ENCODE assay signal across 23 cellular contexts in genomic region chr2:197677056-197677455, GRCh38. TPM values are rescaled to one million over a fixed set of nuclear protein-coding genes. Genes with fewer than 3 reads are reported as not detected.
DNase-seq lines count a peak whose midpoint lies in the region; ATAC-seq, FAIRE-seq and TF ChIP-seq lines count a peak whose summit lies in the region.
"Had no signal": no experiment of that assay in that cellular context is flagged by ENCODE, and none has a peak within 500 bp of the region (broad histone marks: within the 10 kb centered on the region; RNA-seq: fewer than 3 reads in every experiment).

No MANE protein-coding gene starts in this region.

- H3K9ac ChIP-seq in GM23248, result no peak overlapping the region
- no peak overlapping the region for H3K9ac ChIP-seq in endothelial cell of umbilical vein (replicated peaks; ENCODE audit: extremely low read depth, insufficient read depth, low read length)
- H3K9ac ChIP-seq in neuronal stem cell (ENCODE audit: low read depth, low read length, poor library complexity), result no peak overlapping the region

- no peak overlapping the region for H2BK120ac ChIP-seq in neuronal stem cell (ENCODE audit: low read depth, low read length)

- H3K36me3 ChIP-seq in GM23248 (ENCODE audit: low read depth) (no peaks in the 10 kb centered on the region), endothelial cell of umbilical vein (ENCODE audit: control insufficient read depth in 2 of 2, extremely low read depth in 1 of 2, insufficient read depth in 2 of 2, low read length in 2 of 2) (no peaks in the 10 kb centered on the region), neuronal stem cell (replicated peaks in 1 of 2; ENCODE audit: control insufficient read depth in 2 of 2, insufficient read depth in 2 of 2, low read length in 2 of 2) (no peaks in the 10 kb centered on the region), osteoblast (ENCODE audit: insufficient read depth, low read length) (no peaks in the 10 kb centered on the region)

- dilution Hi-C loops in endothelial cell of umbilical vein (cut with MboI; ENCODE audit: extremely low pct_ligation_motif_present, low sequenced_read_pairs), result no loop called here

- no peak overlapping the region for H4K91ac ChIP-seq in neuronal stem cell (ENCODE audit: low read depth, low read length, poor library complexity)

- no peaks in the 10 kb centered on the region for H3K9me3 Mint-ChIP-seq in activated CD4-positive, alpha-beta T cell treated with anti-CD3 and anti-CD28 coated beads for 36 hours (ENCODE audit: low read depth)
- H3K9me3 Mint-ChIP-seq: CD4-positive, CD25-positive, alpha-beta regulatory T cell had no signal

- H4K20me1 ChIP-seq in GM23248 (ENCODE audit: insufficient read depth) (no peaks in the 10 kb centered on the region), endothelial cell of umbilical vein (replicated peaks; ENCODE audit: control insufficient read depth, extremely low read depth, insufficient read depth, low read length) (no peaks in the 10 kb centered on the region), osteoblast (ENCODE audit: insufficient read depth, low read length) (no peaks in the 10 kb centered on the region)

- no peaks in the 10 kb centered on the region for H3K4me1 Mint-ChIP-seq in activated CD4-positive, alpha-beta T cell treated with anti-CD3 and anti-CD28 coated beads for 36 hours
- H3K4me1 Mint-ChIP-seq: CD4-positive, CD25-positive, alpha-beta regulatory T cell had no signal

- H2AFZ ChIP-seq in GM23248 (peak overlapping the region; percentile 9), endothelial cell of umbilical vein (ENCODE audit: low read depth, low read length) (peak overlapping the region; percentile 62), neuronal stem cell (ENCODE audit: low read length) (peak overlapping the region; percentile 53), osteoblast (ENCODE audit: low read length) (no peak overlapping the region)

- H2BK5ac ChIP-seq in neuronal stem cell (ENCODE audit: low read length), result no peak overlapping the region

- no peak overlapping the region for H3K18ac ChIP-seq in neuronal stem cell (ENCODE audit: low read length)

- no peak overlapping the region for H2BK15ac ChIP-seq in neuronal stem cell (ENCODE audit: low read length)

- H3K4me3 Mint-ChIP-seq in activated CD4-positive, alpha-beta T cell treated with anti-CD3 and anti-CD28 coated beads for 36 hours, result no peak overlapping the region
- H3K4me3 Mint-ChIP-seq: CD4-positive, CD25-positive, alpha-beta regulatory T cell had no signal

- no peak overlapping the region for H3K4ac ChIP-seq in neuronal stem cell (ENCODE audit: low read length)

- intact Hi-C loops in endothelial cell of umbilical vein (cut with micrococcal nuclease), result loop anchor here (5.0 kb wide), 1 partner anchor 120 kb away; no protein-coding TSS in a partner anchor
- intact Hi-C loops in activated CD4-positive, alpha-beta T cell treated with anti-CD3 and anti-CD28 coated beads for 36 hours (cut with DNase I, micrococcal nuclease), result no loop called here

- H3K36me3 Mint-ChIP-seq in activated CD4-positive, alpha-beta T cell treated with anti-CD3 and anti-CD28 coated beads for 36 hours (ENCODE audit: low read depth), result no peaks in the 10 kb centered on the region
- H3K36me3 Mint-ChIP-seq: CD4-positive, CD25-positive, alpha-beta regulatory T cell had no signal

- TF ChIP-seq CTCF in endothelial cell of umbilical vein (IDR thresholded peaks at IDR 0.05; ENCODE audit: extremely low read depth in 1 of 2, insufficient read depth in 1 of 2, low read depth in 1 of 2, low read length in 2 of 2), result no peak
- no peak for TF ChIP-seq CTCF in osteoblast (IDR thresholded peaks at IDR 0.05; ENCODE audit: extremely low read depth, low read depth, low read length)

- BruUV-seq in endothelial cell of umbilical vein (replicated peaks; lab: Mats Ljungman, UMichigan), result no TSS peak

- H3K79me2 ChIP-seq in GM23248 (ENCODE audit: insufficient read depth) (no peaks in the 10 kb centered on the region), endothelial cell of umbilical vein (ENCODE audit: control insufficient read depth, insufficient read depth, low read length) (no peaks in the 10 kb centered on the region), osteoblast (ENCODE audit: insufficient read depth, low read length) (no peaks in the 10 kb centered on the region)

- H3K4me1 ChIP-seq in GM23248 (ENCODE audit: insufficient read depth), result peaks cover 30% of the 10 kb centered on the region
- peaks cover 28% of the 10 kb centered on the region for H3K4me1 ChIP-seq in endothelial cell of umbilical vein (ENCODE audit: control insufficient read depth, extremely low read depth, insufficient read depth, low read length)
- peaks cover 1 to 20% of the 10 kb centered on the region in 2 donors for H3K4me1 ChIP-seq in neuronal stem cell (ENCODE audit: control insufficient read depth in 2 of 2, insufficient read depth in 1 of 2, low read depth in 1 of 2, low read length in 2 of 2)
- peaks cover 3% of the 10 kb centered on the region for H3K4me1 ChIP-seq in osteoblast (ENCODE audit: insufficient read depth, low read length)

- no peaks in the 10 kb centered on the region for H3K9me2 ChIP-seq in GM23248 (ENCODE audit: insufficient read depth)

- no peak for TF ChIP-seq POLR2A in endothelial cell of umbilical vein (IDR thresholded peaks at IDR 0.05; ENCODE audit: low read depth, low read length)

- H2BK12ac ChIP-seq in neuronal stem cell (ENCODE audit: low read length), result no peak overlapping the region

- H4K8ac ChIP-seq in neuronal stem cell (ENCODE audit: low read depth, low read length), result no peak overlapping the region

- ATAC-seq in HG03159 (IDR thresholded peaks at IDR 0.05; ENCODE audit: unreplicated experiment), result no peak
- ATAC-seq in activated CD4-positive, alpha-beta T cell treated with anti-CD3 and anti-CD28 coated beads for 36 hours, result no peak
- ATAC-seq: GM12878, HCT116, HepG2, Panc1 had no signal

- H3K23ac ChIP-seq in neuronal stem cell (ENCODE audit: low read depth, low read length, poor library complexity), result no peak overlapping the region

- H3K27ac ChIP-seq in GM23248, result no peak overlapping the region
- no peak overlapping the region for H3K27ac ChIP-seq in endothelial cell of umbilical vein (ENCODE audit: insufficient read depth, low read depth, low read length)
- no peak overlapping the region for H3K27ac ChIP-seq in neuronal stem cell (replicated peaks; ENCODE audit: low read length)
- no peak overlapping the region for H3K27ac ChIP-seq in osteoblast (ENCODE audit: low read depth, low read length)

- peaks cover 22% of the 10 kb centered on the region for H3K27me3 Mint-ChIP-seq in activated CD4-positive, alpha-beta T cell treated with anti-CD3 and anti-CD28 coated beads for 36 hours

- H3K4me2 ChIP-seq in GM23248 (ENCODE audit: unreplicated experiment) (peak overlapping the region; percentile 12), endothelial cell of umbilical vein (ENCODE audit: insufficient read depth, low read length) (peak overlapping the region; percentile 47), neuronal stem cell (ENCODE audit: insufficient read depth, low read length, poor library complexity, severe bottlenecking) (no peak overlapping the region), osteoblast (ENCODE audit: insufficient read depth, low read length) (no peak overlapping the region)

- no peak overlapping the region for H3K4me3 ChIP-seq in GM23248
- no peak overlapping the region for H3K4me3 ChIP-seq in endothelial cell of umbilical vein (replicated peaks in 1 of 3; ENCODE audit: insufficient read depth in 1 of 3, low read depth in 1 of 3, low read length in 3 of 3)
- no peak overlapping the region for H3K4me3 ChIP-seq in neuronal stem cell (ENCODE audit: low read length in 2 of 2)
- no peak overlapping the region for H3K4me3 ChIP-seq in osteoblast (ENCODE audit: insufficient read depth, low read length)
- H3K4me3 ChIP-seq: GM12878 had no signal

- DNase-seq in GM23248 (no peak), NCI-H226 (peak; percentile 25), endothelial cell of umbilical vein (ENCODE audit: low read depth, low spot score) (peak; percentile 11), neuronal stem cell (ENCODE audit: low spot score) (no peak), HPDE6-E6E7 (ENCODE audit: extremely low spot score) (no peak), osteoblast (ENCODE audit: insufficient read length, low spot score, missing footprints) (no peak)
- no peak for DNase-seq in activated CD4-positive, alpha-beta T cell treated with anti-CD3 and anti-CD28 coated beads for 36 hours
- DNase-seq: Calu3; CD4-positive, CD25-positive, alpha-beta regulatory T cell; DMS79; Karpas-422; NCI-H1417; NCI-H1930; NCI-H2171; NCI-H510A; NCI-H82; Right ventricle myocardium superior had no signal

- no peaks in the 10 kb centered on the region for H3K79me1 ChIP-seq in neuronal stem cell (ENCODE audit: low read depth, low read length)

- FAIRE-seq in endothelial cell of umbilical vein (lab: Jason Lieb, UNC), result peak; percentile 4
- FAIRE-seq: GM12878, HepG2 had no signal

- H3K9me3 ChIP-seq in GM23248 (ENCODE audit: low read depth) (no peaks in the 10 kb centered on the region), endothelial cell of umbilical vein (replicated peaks; ENCODE audit: control insufficient read depth, insufficient read depth, low read length) (no peaks in the 10 kb centered on the region), neuronal stem cell (replicated peaks in 1 of 2; ENCODE audit: control insufficient read depth in 2 of 2, insufficient read depth in 1 of 2, low read depth in 1 of 2, low read length in 2 of 2) (no peaks in the 10 kb centered on the region), osteoblast (ENCODE audit: low read depth, low read length) (no peaks in the 10 kb centered on the region)

- H3K27me3 ChIP-seq in GM23248 (replicated peaks; ENCODE audit: insufficient read depth), result no peaks in the 10 kb centered on the region
- H3K27me3 ChIP-seq in endothelial cell of umbilical vein (ENCODE audit: control insufficient read depth in 2 of 2, insufficient read depth in 2 of 2, low read length in 2 of 2), result no peaks in the 10 kb centered on the region
- H3K27me3 ChIP-seq in neuronal stem cell (ENCODE audit: control insufficient read depth in 3 of 3, insufficient read depth in 3 of 3, low read depth in 1 of 3, low read length in 3 of 3), result no peaks in the 10 kb centered on the region
- no peaks in the 10 kb centered on the region for H3K27me3 ChIP-seq in osteoblast (ENCODE audit: insufficient read depth, low read length)

- in situ Hi-C loops in GM23248 (cut with MboI), result no loop called here

- 71 to 75% methylated on average over 3 of the region's 3 CpGs for whole genome bisulfite sequencing in GM23248 (ENCODE audit: low coverage in 1 of 2, low lambda C conversion rate in 2 of 2, missing lambda C conversion rate in 2 of 2), 2 experiments
- WGBS in neuronal stem cell (ENCODE audit: extremely low coverage in 2 of 2, insufficient read length in 2 of 2, insufficient replicate concordance in 1 of 2), 2 donors, result no CpG with 5 or more reads among the region's 3 CpGs

- POLR2A ChIA-PET in endothelial cell of umbilical vein (lab: Charles Lee), result no interaction called here
- POLR2A ChIA-PET in activated CD4-positive, alpha-beta T cell treated with anti-CD3 and anti-CD28 coated beads for 36 hours (lab: Charles Lee), result no interaction called here

- H3F3A ChIP-seq in GM23248 (ENCODE audit: insufficient read depth), result peaks cover 4% of the 10 kb centered on the region

- no peak overlapping the region for H3K27ac Mint-ChIP-seq in activated CD4-positive, alpha-beta T cell treated with anti-CD3 and anti-CD28 coated beads for 36 hours
- H3K27ac Mint-ChIP-seq: CD4-positive, CD25-positive, alpha-beta regulatory T cell had no signal

- no peak overlapping the region for H3K14ac ChIP-seq in neuronal stem cell (ENCODE audit: low read length)

- CTCF ChIA-PET in endothelial cell of umbilical vein (lab: Charles Lee), result no interaction called here
- CTCF ChIA-PET in activated CD4-positive, alpha-beta T cell treated with anti-CD3 and anti-CD28 coated beads for 36 hours (lab: Charles Lee), result no interaction called here

- H3K9me1 ChIP-seq in endothelial cell of umbilical vein (replicated peaks; ENCODE audit: control insufficient read depth, extremely low read depth, insufficient read depth, low read length), result no peaks in the 10 kb centered on the region

- H2AK5ac ChIP-seq in neuronal stem cell (ENCODE audit: low read depth, low read length), result no peak overlapping the region

RNA-seq across cellular contexts. Expression of gene RFTN2, which starts 1.7 kb away (rescaled TPM):
- total RNA-seq in GM23248 (2014; rRNA removed; shearing (Covaris generic)), result 1.6 and 2.1 TPM in 2 replicates
- polyA plus RNA-seq in GM23248 (2016; fragmentation: Nextera tagmentation; extraction: Ambion mirVana), result 2.2 and 2.6 TPM in 2 replicates
- total RNA-seq in endothelial cell of umbilical vein, result 8.0 and 9.9 TPM in 2 replicates
- polyA plus RNA-seq in endothelial cell of umbilical vein, result 5.0 and 6.1 TPM in 2 replicates
- polyA plus RNA-seq in endothelial cell of umbilical vein (2011; cell fraction: cytosol; rRNA removed), result 6.6 and 7.2 TPM in 2 replicates
- 6.0 and 8.4 TPM in 2 replicates for polyA plus RNA-seq in endothelial cell of umbilical vein (2011; cell fraction: nucleus; rRNA removed)
- 1.3 TPM in 2 replicates for polyA plus RNA-seq in endothelial cell of umbilical vein (2012)
- polyA minus RNA-seq in endothelial cell of umbilical vein, result 12.5 and 13.3 TPM in 2 replicates
- polyA minus RNA-seq in endothelial cell of umbilical vein (2011; cell fraction: cytosol; rRNA and poly(A)+ RNA removed), result not detected
- polyA minus RNA-seq in endothelial cell of umbilical vein (2011; cell fraction: nucleus; rRNA and poly(A)+ RNA removed), result 8.1 and 10.1 TPM in 2 replicates
- 8.6 TPM for polyA plus RNA-seq in neuronal stem cell (2013, experiment 1 of 2)
- 8.4 TPM for polyA plus RNA-seq in neuronal stem cell (2013, experiment 2 of 2)
- 14.5 and 18.6 TPM in 2 replicates for total RNA-seq in osteoblast
- total RNA-seq in activated CD4-positive, alpha-beta T cell treated with anti-CD3 and anti-CD28 coated beads for 36 hours, result not detected
- total RNA-seq: CD4-positive, CD25-positive, alpha-beta regulatory T cell; G401; GM12878; HepG2 had no signal
- polyA plus RNA-seq: HepG2 had no signal

RNA-seq across cellular contexts. Expression of gene MARS2, which starts 28.1 kb away (rescaled TPM):
- 4.0 and 5.8 TPM in 2 replicates for total RNA-seq in GM23248 (2014; rRNA removed; shearing (Covaris generic))
- 3.0 and 3.3 TPM in 2 replicates for polyA plus RNA-seq in GM23248 (2016; fragmentation: Nextera tagmentation; extraction: Ambion mirVana)
- total RNA-seq in endothelial cell of umbilical vein, result 5.1 and 5.3 TPM in 2 replicates
- 2.3 and 2.4 TPM in 2 replicates for polyA plus RNA-seq in endothelial cell of umbilical vein
- polyA plus RNA-seq in endothelial cell of umbilical vein (2011; cell fraction: cytosol; rRNA removed), result 1.8 and 1.9 TPM in 2 replicates
- 2.0 and 2.1 TPM in 2 replicates for polyA plus RNA-seq in endothelial cell of umbilical vein (2011; cell fraction: nucleus; rRNA removed)
- polyA plus RNA-seq in endothelial cell of umbilical vein (2012), result 3.9 and 4.7 TPM in 2 replicates
- 5.5 and 8.1 TPM in 2 replicates for polyA minus RNA-seq in endothelial cell of umbilical vein
- 8.4 TPM for polyA minus RNA-seq in endothelial cell of umbilical vein (2011; cell fraction: cytosol; rRNA and poly(A)+ RNA removed)
- polyA minus RNA-seq in endothelial cell of umbilical vein (2011; cell fraction: nucleus; rRNA and poly(A)+ RNA removed), result 3.8 and 4.6 TPM in 2 replicates
- polyA plus RNA-seq in neuronal stem cell (2013, experiment 1 of 2), result 4.5 TPM
- polyA plus RNA-seq in neuronal stem cell (2013, experiment 2 of 2), result 4.7 TPM
- total RNA-seq in osteoblast, result 3.2 and 3.3 TPM in 2 replicates
- total RNA-seq in activated CD4-positive, alpha-beta T cell treated with anti-CD3 and anti-CD28 coated beads for 36 hours, result 10 to 100 TPM in 1 of 2 experiments, 1 to 10 TPM in 1; 9.2 to 12.1 TPM

Comparison
In these comparisons a context has a peak if more than half of its experiments do, and no peak if none do; other contexts are left out.
1. DNase-seq: peak in NCI-H226 (single experiment) and endothelial cell of umbilical vein (single experiment); none in GM23248 (single experiment), neuronal stem cell (single experiment), HPDE6-E6E7 (single experiment), osteoblast (single experiment) and activated CD4-positive, alpha-beta T cell treated with anti-CD3 and anti-CD28 coated beads for 36 hours (single experiment).
2. H3K4me2 ChIP-seq: peak in GM23248 (single experiment) and endothelial cell of umbilical vein (single experiment); none in neuronal stem cell (single experiment) and osteoblast (single experiment).